ENCODE assay signal across 9 cellular contexts in genomic region chr10:100827819-100828743, GRCh38.
DNase-seq lines count a peak whose midpoint lies in the region; ATAC-seq, FAIRE-seq and TF ChIP-seq lines count a peak whose summit lies in the region.
"Had no signal": no experiment of that assay in that cellular context is flagged by ENCODE, and none has a peak within 500 bp of the region (broad histone marks: within the 10 kb centered on the region; RNA-seq: fewer than 3 reads in every experiment).

No MANE protein-coding gene starts in this region.

- H3K4me1 Mint-ChIP-seq in H9 (peaks cover 24 to 34% of the 10 kb centered on the region in 2 experiments), WTC11 (peaks cover 33% of the 10 kb centered on the region)

- no peak overlapping the region for H4K5ac ChIP-seq in H9 (ENCODE audit: insufficient read length, low read depth, low read length)

- H3K23me2 ChIP-seq in H9 (ENCODE audit: insufficient read length, low read depth, low read length, poor library complexity, severe bottlenecking): peaks cover 14% of the 10 kb centered on the region

- CTCF ChIA-PET in WTC11 (lab: Charles Lee): interaction anchor here (0.5 to 2.1 kb wide), 16 partner anchors 10 to 292 kb away, joined by 3 to 8 read pairs (median 4); partner anchors contain the start of genes HIF1AN and PAX2

- no peak overlapping the region for H3K9ac ChIP-seq in BLaER1 treated with 17β-estradiol and CSF1 and Interleukin-3, amounts not matched to agents 10 nM and 100 nM
- no peak overlapping the region for H3K9ac ChIP-seq in H9 (ENCODE audit: extremely low read depth, insufficient read length, low read length)

- H4K8ac ChIP-seq in H9 (replicated peaks; ENCODE audit: insufficient read length, low read depth, low read length): no peak overlapping the region

- H3K27ac Mint-ChIP-seq in H9 (no peak overlapping the region), WTC11 (no peak overlapping the region)

- H3K4ac ChIP-seq in H9 (ENCODE audit: low read depth, low read length): no peak overlapping the region

- H2BK120ac ChIP-seq in H9 (ENCODE audit: low read depth, low read length, poor library complexity, severe bottlenecking): no peak overlapping the region

- intact Hi-C loops in pancreas (cut with DNase I): no loop called here

- H3K79me2 ChIP-seq in H9 (ENCODE audit: insufficient read depth, low read length): no peaks in the 10 kb centered on the region

- H3K4me3 ChIP-seq in BLaER1 treated with 17β-estradiol and CSF1 and Interleukin-3, amounts not matched to agents 10 nM and 100 nM: peak overlapping the region in 4 of 10 experiments; percentile 15 to 56 (median 32); a peak in 4 of 20 replicates
- H3K4me3 ChIP-seq in foreskin fibroblast (ENCODE audit: low read depth in 1 of 2, low read length in 2 of 2) (no peak overlapping the region), pancreas (peak overlapping the region; percentile 30 to 65 (median 64))

- no CpG with 5 or more reads among the region's 69 CpGs for WGBS in H9 (ENCODE audit: extremely low coverage, insufficient read length, low lambda C conversion rate)
- WGBS in pancreas, 2 donors: 4 to 6% methylated on average over 66 to 69 of the region's 69 CpGs

- peaks cover 84 to 100% (median 96%) of the 10 kb centered on the region in 11 experiments for H3K27me3 ChIP-seq in BLaER1 treated with 17β-estradiol and CSF1 and Interleukin-3, amounts not matched to agents 10 nM and 100 nM
- H3K27me3 ChIP-seq in H9 (ENCODE audit: insufficient read depth, low read length) (peaks cover 97% of the 10 kb centered on the region), pancreas (peaks cover 0 to 11% (median 0%) of the 10 kb centered on the region in 4 donors)

- H4K20me1 ChIP-seq in BLaER1 treated with 17β-estradiol and CSF1 and Interleukin-3, amounts not matched to agents 10 nM and 100 nM: peaks cover 0 to 46% (median 18%) of the 10 kb centered on the region in 11 experiments; a peak in 12 of 22 replicates
- peaks cover 2% of the 10 kb centered on the region for H4K20me1 ChIP-seq in H9 (ENCODE audit: control insufficient read depth, insufficient read depth, insufficient read length)

- peak; percentile 61 for DNase-seq in H9
- peak; percentile 68 for DNase-seq in WTC11 (ENCODE audit: low spot score)
- DNase-seq in foreskin fibroblast: peak; percentile 7 to 47
- peak; percentile 42 to 85 (median 64) for DNase-seq in pancreas
- no peak for DNase-seq in foreskin melanocyte
- DNase-seq in NCI-H226: no peak

- peak; percentile 36 for ATAC-seq in WTC11
- ATAC-seq in pancreas: peak; percentile 71 to 78 (median 74)
- no peak for ATAC-seq in HG03442 (IDR thresholded peaks at IDR 0.05; ENCODE audit: unreplicated experiment)

- H3K36me3 ChIP-seq in BLaER1 treated with 17β-estradiol and CSF1 and Interleukin-3, amounts not matched to agents 10 nM and 100 nM: no peaks in the 10 kb centered on the region
- H3K36me3 ChIP-seq in pancreas: no peaks in the 10 kb centered on the region

- H3K4me2 ChIP-seq in BLaER1 treated with 17β-estradiol and CSF1 and Interleukin-3, amounts not matched to agents 10 nM and 100 nM: peak overlapping the region in 10 of 11 experiments; percentile 9 to 72 (median 40); a peak in 14 of 22 replicates
- H3K4me2 ChIP-seq in H9 (ENCODE audit: insufficient read depth, insufficient read length, low read length): peak overlapping the region; percentile 38

- H2BK12ac ChIP-seq in H9 (ENCODE audit: insufficient read length, low read depth, low read length): no peak overlapping the region

- peaks cover 0 to 4% of the 10 kb centered on the region in 2 experiments; a peak in 2 of 5 replicates for H3K9me3 Mint-ChIP-seq in H9
- no peaks in the 10 kb centered on the region for H3K9me3 Mint-ChIP-seq in WTC11

- H2BK5ac ChIP-seq in H9 (ENCODE audit: insufficient read length, low read length): no peak overlapping the region

- no peak overlapping the region for H3K23ac ChIP-seq in H9 (ENCODE audit: insufficient read length, low read depth, low read length)

- TF ChIP-seq CTCF in H9 (conservative IDR thresholded peaks at IDR 0.05) (peak; percentile 28; the same call in 1 of the 3 replicates), WTC11 (IDR thresholded peaks at IDR 0.05) (no peak), foreskin fibroblast (IDR thresholded peaks at IDR 0.05; ENCODE audit: low read depth, low read length) (no peak), pancreas (IDR thresholded peaks at IDR 0.05) (peak in 1 of 4 donors; percentile 10)

- H3K27ac ChIP-seq in BLaER1 treated with 17β-estradiol and CSF1 and Interleukin-3, amounts not matched to agents 10 nM and 100 nM: no peak overlapping the region
- no peak overlapping the region for H3K27ac ChIP-seq in H9 (ENCODE audit: insufficient read length, low read depth, low read length)
- no peak overlapping the region for H3K27ac ChIP-seq in pancreas

- H3K27me3 Mint-ChIP-seq in H9 (ENCODE audit: low read depth) (peaks cover 35% of the 10 kb centered on the region), WTC11 (ENCODE audit: low read depth) (no peaks in the 10 kb centered on the region; the same call in 1 of the 2 replicates)

- H4K91ac ChIP-seq in H9 (ENCODE audit: insufficient read length, low read depth, low read length): no peak overlapping the region

- peaks cover 0 to 2% (median 0%) of the 10 kb centered on the region in 3 experiments; a peak in 2 of 7 replicates for H3K36me3 Mint-ChIP-seq in H9 (ENCODE audit: insufficient read depth in 1 of 3, low read depth in 3 of 3)
- H3K36me3 Mint-ChIP-seq in WTC11: no peaks in the 10 kb centered on the region

- no peak overlapping the region for H3K18ac ChIP-seq in H9 (ENCODE audit: insufficient read length, low read depth, low read length)

- POLR2A ChIA-PET in WTC11 (lab: Charles Lee): interaction anchor here (0.9 kb wide), 1 partner anchor 272 kb away, joined by 3 read pairs; no protein-coding TSS in a partner anchor

- H3K4me1 ChIP-seq in BLaER1 treated with 17β-estradiol and CSF1 and Interleukin-3, amounts not matched to agents 10 nM and 100 nM: peaks cover 0 to 29% (median 19%) of the 10 kb centered on the region in 10 experiments; a peak in 13 of 20 replicates
- H3K4me1 ChIP-seq in H9 (ENCODE audit: insufficient read depth, low read length) (no peaks in the 10 kb centered on the region), pancreas (peaks cover 0 to 5% (median 4%) of the 10 kb centered on the region in 3 donors)

- H3K56ac ChIP-seq in H9 (ENCODE audit: insufficient read length, low read depth, low read length): no peak overlapping the region

- H2AFZ ChIP-seq in H9 (ENCODE audit: low read length): no peak overlapping the region

- peak overlapping the region; percentile 19 to 77 for H3K4me3 Mint-ChIP-seq in H9
- H3K4me3 Mint-ChIP-seq in WTC11: peak overlapping the region; percentile 67

- no peak for FAIRE-seq in pancreas (lab: Jason Lieb, UNC)
- FAIRE-seq: endometrium had no signal

- no peak overlapping the region; the same call in 1 of the 2 replicates for H3K14ac ChIP-seq in H9 (ENCODE audit: insufficient read depth, low read length)

- H2AK5ac ChIP-seq in H9 (ENCODE audit: insufficient read length, low read length): no peak overlapping the region

- no peaks in the 10 kb centered on the region for H3K79me1 ChIP-seq in H9 (ENCODE audit: insufficient read depth, low read depth, low read length, poor library complexity, severe bottlenecking)

- H2BK20ac ChIP-seq in H9 (ENCODE audit: low read depth, low read length, poor library complexity, severe bottlenecking): no peak overlapping the region

- peaks cover 0 to 43% (median 34%) of the 10 kb centered on the region in 11 experiments; a peak in 19 of 22 replicates for H3K9me3 ChIP-seq in BLaER1 treated with 17β-estradiol and CSF1 and Interleukin-3, amounts not matched to agents 10 nM and 100 nM (replicated peaks in 1 of 11)
- no peaks in the 10 kb centered on the region for H3K9me3 ChIP-seq in H9 (ENCODE audit: control insufficient read depth, low read depth, low read length)
- H3K9me3 ChIP-seq in pancreas: no peaks in the 10 kb centered on the region

- H2BK15ac ChIP-seq in H9 (ENCODE audit: low read depth, low read length): no peak overlapping the region; the same call in 1 of the 2 replicates

- no peak overlapping the region for H3T11ph ChIP-seq in H9 (ENCODE audit: low read length)

TF ChIP-seq in WTC11, 78 proteins besides CTCF, POLR2A, EP300 and RAD21 (continues in another document):
- TF ChIP-seq KAT7 (CRISPR knock-in tag; IDR thresholded peaks at IDR 0.05; ENCODE audit: borderline replicate concordance) (no peak), CREM (CRISPR knock-in tag; IDR thresholded peaks at IDR 0.05) (no peak)
- TF ChIP-seq, protein P1, sequence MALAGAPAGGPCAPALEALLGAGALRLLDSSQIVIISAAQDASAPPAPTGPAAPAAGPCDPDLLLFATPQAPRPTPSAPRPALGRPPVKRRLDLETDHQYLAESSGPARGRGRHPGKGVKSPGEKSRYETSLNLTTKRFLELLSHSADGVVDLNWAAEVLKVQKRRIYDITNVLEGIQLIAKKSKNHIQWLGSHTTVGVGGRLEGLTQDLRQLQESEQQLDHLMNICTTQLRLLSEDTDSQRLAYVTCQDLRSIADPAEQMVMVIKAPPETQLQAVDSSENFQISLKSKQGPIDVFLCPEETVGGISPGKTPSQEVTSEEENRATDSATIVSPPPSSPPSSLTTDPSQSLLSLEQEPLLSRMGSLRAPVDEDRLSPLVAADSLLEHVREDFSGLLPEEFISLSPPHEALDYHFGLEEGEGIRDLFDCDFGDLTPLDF (CRISPR knock-in tag; IDR thresholded peaks at IDR 0.05): no peak

Comparison
In these comparisons a context has a peak if more than half of its experiments do, and no peak if none do; other contexts are left out.
1. H3K4me3 ChIP-seq: peak in pancreas (4 of 4); none in foreskin fibroblast (0 of 2).
2. DNase-seq: peak in H9 (single experiment), WTC11 (single experiment), foreskin fibroblast (2 of 2) and pancreas (6 of 6); none in foreskin melanocyte (single experiment) and NCI-H226 (single experiment).